Comparison of ENCODE assay signal across 1 cellular context in genomic region chr1:1371741-1372711, GRCh38.
TF ChIP-seq lines count a peak whose summit lies in the region.

No MANE protein-coding gene starts in this region.

TF ChIP-seq in IMR-90, 13 proteins besides CTCF, POLR2A, EP300 and RAD21:
- TF ChIP-seq NFE2L2 (IDR thresholded peaks at IDR 0.05; ENCODE audit: low read depth, low read length) (no peak), CHD1 (IDR thresholded peaks at IDR 0.05; ENCODE audit: low read depth, low read length) (no peak), ELK1 (IDR thresholded peaks at IDR 0.05; ENCODE audit: borderline replicate concordance, low read depth, low read length) (no peak), USF2 (IDR thresholded peaks at IDR 0.05; ENCODE audit: low read depth, low read length) (no peak), MAFK (IDR thresholded peaks at IDR 0.05; ENCODE audit: low read depth, low read length) (no peak), SMC3 (IDR thresholded peaks at IDR 0.05; ENCODE audit: low read depth, low read length) (peak; percentile 78), MAZ (IDR thresholded peaks at IDR 0.05; ENCODE audit: borderline replicate concordance, low read depth, low read length) (no peak)
